Comparison of ENCODE assay signal across 12 cellular contexts in genomic region chr7:17058568-17058967, GRCh38.
DNase-seq lines count a peak whose midpoint lies in the region; ATAC-seq and TF ChIP-seq lines count a peak whose summit lies in the region.
"Had no signal": no experiment of that assay in that cellular context is flagged by ENCODE, and none has a peak within 500 bp of the region (broad histone marks: within the 10 kb centered on the region; RNA-seq: fewer than 3 reads in every experiment).

No MANE protein-coding gene starts in this region.

- H3K9ac ChIP-seq in PC-3 (ENCODE audit: low read length) (no peak overlapping the region), H9 (ENCODE audit: extremely low read depth, insufficient read length, low read length) (no peak overlapping the region)

- no TSS peak for BruUV-seq in PC-3 (replicated peaks; lab: Mats Ljungman, UMichigan)

- no peaks in the 10 kb centered on the region for H3K9me2 ChIP-seq in PC-3 (replicated peaks; ENCODE audit: low read length)

- peak overlapping the region; percentile 65 to 95 (median 91) for H3K27ac Mint-ChIP-seq in CD14-positive monocyte
- H3K27ac Mint-ChIP-seq in H9 = no peak overlapping the region
- H3K27ac Mint-ChIP-seq: stimulated activated naive CD8-positive, alpha-beta T cell treated with anti-CD3 and anti-CD28 coated beads, Interleukin-15, Interleukin-2, amounts not matched to agents 100 ng/mL and 50 ng/mL, for 24 hours had no signal

- intact Hi-C loops in CD14-positive monocyte (cut with micrococcal nuclease) = no loop called here
- intact Hi-C loops in PC-3 (cut with micrococcal nuclease) = no loop called here

- no peak overlapping the region for H3K14ac ChIP-seq in H9 (ENCODE audit: insufficient read depth, low read length)

- no peaks in the 10 kb centered on the region for H3K9me3 ChIP-seq in PC-3 (ENCODE audit: low read length)
- H3K9me3 ChIP-seq in H9 (ENCODE audit: control insufficient read depth, low read depth, low read length) = no peaks in the 10 kb centered on the region

- H3K4me3 Mint-ChIP-seq in CD14-positive monocyte = peak overlapping the region in 1 of 2 donors; percentile 11
- no peak overlapping the region for H3K4me3 Mint-ChIP-seq in H9
- H3K4me3 Mint-ChIP-seq: stimulated activated naive CD8-positive, alpha-beta T cell treated with anti-CD3 and anti-CD28 coated beads, Interleukin-15, Interleukin-2, amounts not matched to agents 100 ng/mL and 50 ng/mL, for 24 hours had no signal

- H3K27me3 Mint-ChIP-seq in CD14-positive monocyte (ENCODE audit: low read depth in 3 of 3) = no peaks in the 10 kb centered on the region
- H3K27me3 Mint-ChIP-seq in H9 (ENCODE audit: low read depth) = no peaks in the 10 kb centered on the region
- H3K27me3 Mint-ChIP-seq: stimulated activated naive CD8-positive, alpha-beta T cell treated with anti-CD3 and anti-CD28 coated beads, Interleukin-15, Interleukin-2, amounts not matched to agents 100 ng/mL and 50 ng/mL, for 24 hours had no signal

- ATAC-seq in GM21717 (IDR thresholded peaks at IDR 0.05; ENCODE audit: unreplicated experiment) = peak; percentile 43
- no peak for ATAC-seq in PC-3
- no peak for ATAC-seq in GM21786 (IDR thresholded peaks at IDR 0.05; ENCODE audit: unreplicated experiment)
- no peak for ATAC-seq in HG03378 (IDR thresholded peaks at IDR 0.05; ENCODE audit: unreplicated experiment)

- H3T11ph ChIP-seq in H9 (ENCODE audit: low read length) = no peak overlapping the region

- no peak overlapping the region for H2BK15ac ChIP-seq in H9 (ENCODE audit: low read depth, low read length)

- H3K79me2 ChIP-seq in PC-3 (ENCODE audit: low read length) (no peaks in the 10 kb centered on the region), H9 (ENCODE audit: insufficient read depth, low read length) (no peaks in the 10 kb centered on the region)

- no peak overlapping the region for H4K5ac ChIP-seq in H9 (ENCODE audit: insufficient read length, low read depth, low read length)

- H3K4me3 ChIP-seq in PC-3 (ENCODE audit: low read length) (no peak overlapping the region), fibroblast of pulmonary artery (replicated peaks; ENCODE audit: low read depth, low read length) (no peak overlapping the region)

- TF ChIP-seq CTCF in CD14-positive monocyte (IDR thresholded peaks at IDR 0.05) (no peak), PC-3 (conservative IDR thresholded peaks at IDR 0.05; ENCODE audit: low read depth, low read length) (no peak), fibroblast of pulmonary artery (IDR thresholded peaks at IDR 0.05; ENCODE audit: low read length, missing control alignments) (no peak), H9 (conservative IDR thresholded peaks at IDR 0.05) (no peak)

- H3K9me3 Mint-ChIP-seq in CD14-positive monocyte (peaks cover 0 to 6% (median 0%) of the 10 kb centered on the region in 7 donors), H9 (peaks cover 0 to 4% of the 10 kb centered on the region in 2 experiments; a peak in 2 of 5 replicates)
- H3K9me3 Mint-ChIP-seq: stimulated activated naive CD8-positive, alpha-beta T cell treated with anti-CD3 and anti-CD28 coated beads, Interleukin-15, Interleukin-2, amounts not matched to agents 100 ng/mL and 50 ng/mL, for 24 hours had no signal

- H3F3A ChIP-seq in PC-3 (ENCODE audit: low read length, unreplicated experiment) = no peaks in the 10 kb centered on the region

- H3K36me3 ChIP-seq in PC-3 (ENCODE audit: low read depth, low read length) = no peaks in the 10 kb centered on the region
- H3K36me3 ChIP-seq: brain microvascular endothelial cell had no signal

- no peak overlapping the region for H3K4ac ChIP-seq in H9 (ENCODE audit: low read depth, low read length)

- H4K20me1 ChIP-seq in PC-3 (ENCODE audit: low read length) (no peaks in the 10 kb centered on the region), H9 (ENCODE audit: control insufficient read depth, insufficient read depth, insufficient read length) (no peaks in the 10 kb centered on the region)

- H3K23me2 ChIP-seq in H9 (ENCODE audit: insufficient read length, low read depth, low read length, poor library complexity, severe bottlenecking) = no peaks in the 10 kb centered on the region

- H3K4me1 Mint-ChIP-seq in CD14-positive monocyte (peaks cover 27% of the 10 kb centered on the region), H9 (no peaks in the 10 kb centered on the region)

- no peak overlapping the region for H3K18ac ChIP-seq in H9 (ENCODE audit: insufficient read length, low read depth, low read length)

- H2BK20ac ChIP-seq in H9 (ENCODE audit: low read depth, low read length, poor library complexity, severe bottlenecking) = no peak overlapping the region

- no peak overlapping the region for H3K23ac ChIP-seq in H9 (ENCODE audit: insufficient read length, low read depth, low read length)

- CTCF ChIA-PET in PC-3 (lab: Charles Lee) = interaction anchor here (0.7 kb wide), 1 partner anchor 521 kb away, joined by 3 read pairs; no protein-coding TSS in a partner anchor

- DNase-seq in CD14-positive monocyte (ENCODE audit: low spot score) = no peak
- DNase-seq in PC-3 = peak; percentile 41
- peak; percentile 52 for DNase-seq in fibroblast of pulmonary artery (ENCODE audit: low read depth)
- DNase-seq in H9 = no peak
- no peak for DNase-seq in HT-29 (ENCODE audit: low spot score)
- DNase-seq: brain microvascular endothelial cell, GOT3, NCI-H146 had no signal

- POLR2A ChIA-PET in PC-3 (lab: Charles Lee; ENCODE audit: unreplicated experiment) = interaction anchor here (0.5 to 0.6 kb wide), 3 partner anchors 21 to 1230 kb away, joined by 3 to 6 read pairs (median 5); no protein-coding TSS in a partner anchor

- H3K56ac ChIP-seq in H9 (ENCODE audit: insufficient read length, low read depth, low read length) = no peak overlapping the region

- WGBS in H9 (ENCODE audit: extremely low coverage, insufficient read length, low lambda C conversion rate) = no CpG with 5 or more reads among the region's 1 CpG

- H3K36me3 Mint-ChIP-seq in CD14-positive monocyte (peaks cover 0 to 1% of the 10 kb centered on the region in 2 donors), H9 (ENCODE audit: insufficient read depth in 1 of 3, low read depth in 3 of 3) (peaks cover 0 to 3% (median 3%) of the 10 kb centered on the region in 3 experiments; a peak in 2 of 7 replicates)

- H3K27me3 ChIP-seq in PC-3 (ENCODE audit: low read length) = no peaks in the 10 kb centered on the region
- H3K27me3 ChIP-seq in H9 (ENCODE audit: insufficient read depth, low read length) = no peaks in the 10 kb centered on the region
- H3K27me3 ChIP-seq: brain microvascular endothelial cell had no signal

- no peak overlapping the region for H4K91ac ChIP-seq in H9 (ENCODE audit: insufficient read length, low read depth, low read length)

- H3K27ac ChIP-seq in PC-3 (ENCODE audit: low read length) (no peak overlapping the region), H9 (ENCODE audit: insufficient read length, low read depth, low read length) (no peak overlapping the region)
- H3K27ac ChIP-seq: brain microvascular endothelial cell had no signal

- no peak overlapping the region for H2AK5ac ChIP-seq in H9 (ENCODE audit: insufficient read length, low read length)

- H2AFZ ChIP-seq in PC-3 (ENCODE audit: low read length) (no peak overlapping the region), H9 (ENCODE audit: low read length) (no peak overlapping the region)

- H2BK5ac ChIP-seq in H9 (ENCODE audit: insufficient read length, low read length) = no peak overlapping the region

- H3K4me2 ChIP-seq in PC-3 (ENCODE audit: low read length) (no peak overlapping the region), H9 (ENCODE audit: insufficient read depth, insufficient read length, low read length) (no peak overlapping the region)

- H3K4me1 ChIP-seq in PC-3 (ENCODE audit: insufficient read depth, low read length) = peaks cover 36% of the 10 kb centered on the region
- no peaks in the 10 kb centered on the region for H3K4me1 ChIP-seq in H9 (ENCODE audit: insufficient read depth, low read length)

- no peak overlapping the region for H4K8ac ChIP-seq in H9 (replicated peaks; ENCODE audit: insufficient read length, low read depth, low read length)

- H2BK120ac ChIP-seq in H9 (ENCODE audit: low read depth, low read length, poor library complexity, severe bottlenecking) = no peak overlapping the region

- H3K79me1 ChIP-seq in H9 (ENCODE audit: insufficient read depth, low read depth, low read length, poor library complexity, severe bottlenecking) = no peaks in the 10 kb centered on the region

- no peak overlapping the region for H2BK12ac ChIP-seq in H9 (ENCODE audit: insufficient read length, low read depth, low read length)

Comparison
In these comparisons a context has a peak if more than half of its experiments do, and no peak if none do; other contexts are left out.
1. DNase-seq: peak in PC-3 (single experiment) and fibroblast of pulmonary artery (single experiment); none in CD14-positive monocyte (single experiment), H9 (single experiment) and HT-29 (single experiment).
2. H3K27ac Mint-ChIP-seq: peak in CD14-positive monocyte (7 of 7); none in H9 (0 of 3).